8 cellular contexts compared by ENCODE assay signal in the genomic region with DNA sequence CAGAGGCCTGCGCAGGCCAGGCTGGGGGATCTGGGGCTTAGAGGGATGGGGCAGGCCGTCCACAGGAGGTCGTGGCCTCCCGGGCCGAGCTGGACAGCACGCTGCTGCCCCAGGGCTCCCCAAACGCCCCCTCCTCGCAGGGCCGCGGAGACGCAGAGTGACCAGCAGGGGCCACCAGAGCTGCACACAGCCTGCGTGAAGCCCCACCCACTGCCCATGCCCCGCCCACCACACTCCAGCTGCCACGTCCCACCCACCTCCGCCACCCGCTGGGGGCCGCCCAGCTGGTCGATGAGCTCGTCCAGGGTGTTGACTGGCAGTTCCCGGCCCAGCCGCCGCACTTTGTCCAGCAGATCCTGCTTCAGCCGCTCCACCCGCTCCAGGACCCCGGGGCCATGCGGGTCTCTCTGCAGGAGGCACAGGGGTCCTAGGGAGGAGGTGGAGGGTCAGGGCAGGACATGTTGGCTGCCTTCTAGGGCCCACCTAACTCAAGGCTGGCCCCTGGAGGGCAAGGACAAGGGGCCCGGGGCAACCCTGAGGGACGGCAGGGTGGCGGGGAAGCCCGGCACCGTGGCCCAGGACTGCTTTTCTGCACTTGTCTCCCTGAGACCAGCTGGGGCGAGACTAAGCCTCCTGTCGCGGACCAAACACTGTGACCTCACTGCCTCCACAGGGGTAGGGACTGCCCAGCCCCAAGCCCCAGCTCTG. TPM values are rescaled to one million over a fixed set of nuclear protein-coding genes. Genes with fewer than 3 reads are reported as not detected.
DNase-seq lines count a peak whose midpoint lies in the region; ATAC-seq lines count a peak whose summit lies in the region.

No MANE protein-coding gene starts in this region.

- H3K36me3 Mint-ChIP-seq in activated CD8-positive, alpha-beta T cell treated with anti-CD3 and anti-CD28 coated beads, Interleukin-2, amount 10 ng/mL, durations not matched to agents 7 days and 5 days (ENCODE audit: low read depth) = peaks cover 6% of the 10 kb centered on the region

- no peak overlapping the region for H3K27ac Mint-ChIP-seq in activated CD8-positive, alpha-beta T cell treated with anti-CD3 and anti-CD28 coated beads, Interleukin-2, amount 10 ng/mL, durations not matched to agents 7 days and 5 days

- H3K4me3 Mint-ChIP-seq in activated CD8-positive, alpha-beta T cell treated with anti-CD3 and anti-CD28 coated beads, Interleukin-2, amount 10 ng/mL, durations not matched to agents 7 days and 5 days = no peak overlapping the region

- ATAC-seq in HG02642 (IDR thresholded peaks at IDR 0.05; ENCODE audit: poor library complexity, unreplicated experiment) (peak; percentile 59), HG03469 (IDR thresholded peaks at IDR 0.05; ENCODE audit: unreplicated experiment) (no peak)
- ATAC-seq in activated CD8-positive, alpha-beta T cell treated with anti-CD3 and anti-CD28 coated beads, Interleukin-2, amount 10 ng/mL, durations not matched to agents 7 days and 5 days = peak; percentile 80

- POLR2A ChIA-PET in activated CD8-positive, alpha-beta T cell treated with anti-CD3 and anti-CD28 coated beads, Interleukin-2, amount 10 ng/mL, durations not matched to agents 7 days and 5 days (lab: Charles Lee) = interaction anchor here (0.7 to 1.1 kb wide), 4 partner anchors 13 to 156 kb away, joined by 3 read pairs; a partner anchor contains a TSS

- no peaks in the 10 kb centered on the region for H3K27me3 Mint-ChIP-seq in activated CD8-positive, alpha-beta T cell treated with anti-CD3 and anti-CD28 coated beads, Interleukin-2, amount 10 ng/mL, durations not matched to agents 7 days and 5 days (ENCODE audit: low read depth)

- H3K9me3 Mint-ChIP-seq in activated CD8-positive, alpha-beta T cell treated with anti-CD3 and anti-CD28 coated beads, Interleukin-2, amount 10 ng/mL, durations not matched to agents 7 days and 5 days (ENCODE audit: insufficient read depth) = no peaks in the 10 kb centered on the region

- CTCF ChIA-PET in activated CD8-positive, alpha-beta T cell treated with anti-CD3 and anti-CD28 coated beads, Interleukin-2, amount 10 ng/mL, durations not matched to agents 7 days and 5 days (lab: Charles Lee) = interaction anchor here (0.6 to 2.4 kb wide), 23 partner anchors 9 to 153 kb away, joined by 3 to 18 read pairs (median 5); a partner anchor contains a TSS

- peaks cover 4% of the 10 kb centered on the region for H3K4me1 Mint-ChIP-seq in activated CD8-positive, alpha-beta T cell treated with anti-CD3 and anti-CD28 coated beads, Interleukin-2, amount 10 ng/mL, durations not matched to agents 7 days and 5 days (ENCODE audit: low read depth)

- peak; percentile 95 for DNase-seq in COLO668 (lab: John Stamatoyannopoulos, UW; ENCODE audit: unreplicated experiment)
- peak; percentile 79 for DNase-seq in NCI-H748 (lab: John Stamatoyannopoulos, UW; ENCODE audit: unreplicated experiment)
- peak; percentile 90 for DNase-seq in activated CD8-positive, alpha-beta T cell treated with anti-CD3 and anti-CD28 coated beads, Interleukin-2, amount 10 ng/mL, durations not matched to agents 7 days and 5 days
- DNase-seq in ecto neural progenitor cell (ENCODE audit: low spot score) = peak; percentile 95
- DNase-seq in medulla oblongata (ENCODE audit: extremely low spot score) = peak; percentile 96
- peak; percentile 49 to 74 (median 52) for DNase-seq in stimulated activated CD4-positive, alpha-beta T cell treated with anti-CD3 and anti-CD28 coated beads, TNF-alpha, amount 100 ng/mL, for 1 hour (ENCODE audit: low read depth in 3 of 3, low spot score in 1 of 3)

RNA-seq across cellular contexts. Expression of a gene that starts 9.6 kb away (rescaled TPM):
- total RNA-seq in activated CD8-positive, alpha-beta T cell treated with anti-CD3 and anti-CD28 coated beads, Interleukin-2, amount 10 ng/mL, durations not matched to agents 7 days and 5 days = 100 to 1,000 TPM; 174 to 177 TPM

RNA-seq across cellular contexts. Expression of a gene that starts 18.3 kb away (rescaled TPM):
- 100 to 1,000 TPM; 176 to 177 TPM for total RNA-seq in activated CD8-positive, alpha-beta T cell treated with anti-CD3 and anti-CD28 coated beads, Interleukin-2, amount 10 ng/mL, durations not matched to agents 7 days and 5 days

RNA-seq across cellular contexts. Expression of a gene that starts 46.5 kb away (rescaled TPM):
- 100 to 1,000 TPM; 433 to 445 TPM for total RNA-seq in activated CD8-positive, alpha-beta T cell treated with anti-CD3 and anti-CD28 coated beads, Interleukin-2, amount 10 ng/mL, durations not matched to agents 7 days and 5 days
